1 cellular context compared by ENCODE assay signal in genomic region chr10:61733358-61733940, GRCh38.
TF ChIP-seq lines count a peak whose summit lies in the region.

No MANE protein-coding gene starts in this region.

TF ChIP-seq in IMR-90, 13 proteins besides CTCF, POLR2A, EP300 and RAD21 (continued from another document):
- TF ChIP-seq MAZ (IDR thresholded peaks at IDR 0.05; ENCODE audit: borderline replicate concordance, low read depth, low read length) (no peak), RCOR1 (IDR thresholded peaks at IDR 0.05; ENCODE audit: insufficient replicate concordance, low read length) (no peak)
